Comparison of ENCODE assay signal across 21 cellular contexts in genomic region chr17:75819723-75820410, GRCh38. TPM values are rescaled to one million over a fixed set of nuclear protein-coding genes. Genes with fewer than 3 reads are reported as not detected.
DNase-seq lines count a peak whose midpoint lies in the region; ATAC-seq and TF ChIP-seq lines count a peak whose summit lies in the region.
"Had no signal": no experiment of that assay in that cellular context is flagged by ENCODE, and none has a peak within 500 bp of the region (broad histone marks: within the 10 kb centered on the region; RNA-seq: fewer than 3 reads in every experiment).

No MANE protein-coding gene starts in this region.

- ATAC-seq in GM21786 (IDR thresholded peaks at IDR 0.05; ENCODE audit: unreplicated experiment) (no peak), HG03378 (IDR thresholded peaks at IDR 0.05; ENCODE audit: unreplicated experiment) (no peak)
- ATAC-seq: GM23338 had no signal

- H3K27ac ChIP-seq in RWPE1 (peak overlapping the region; percentile 71), osteoblast (ENCODE audit: low read depth, low read length) (no peak overlapping the region)
- H3K27ac ChIP-seq: KMS-11 had no signal

- no peaks in the 10 kb centered on the region for H3K9me3 ChIP-seq in osteoblast (ENCODE audit: low read depth, low read length)
- H3K9me3 ChIP-seq: BE2C, Caco-2 had no signal

- POLR2A ChIA-PET in RWPE1 (lab: Yijun Ruan, JAX; ENCODE audit: low non-redundant PET) = no interaction called here

- H3K4me3 ChIP-seq in H7 (ENCODE audit: insufficient read depth, low read depth, low read length) = no peak overlapping the region
- H3K4me3 ChIP-seq in osteoblast (ENCODE audit: insufficient read depth, low read length) = no peak overlapping the region
- H3K4me3 ChIP-seq: GM23338 had no signal

- peaks cover 6% of the 10 kb centered on the region for H3K4me1 ChIP-seq in osteoblast (ENCODE audit: insufficient read depth, low read length)
- H3K4me1 ChIP-seq: Caco-2 had no signal

- DNase-seq in H7 (peak; percentile 57), RWPE1 (ENCODE audit: low spot score) (no peak), epidermal melanocyte (ENCODE audit: insufficient read length, low spot score) (peak; percentile 11), osteoblast (ENCODE audit: insufficient read length, low spot score, missing footprints) (peak; percentile 50), SHP77 (lab: John Stamatoyannopoulos, UW) (no peak)
- no peak for DNase-seq in stimulated activated CD4-positive, alpha-beta T cell treated with anti-CD3 and anti-CD28 coated beads, Interleukin-2, amount 100 ng/mL, for 24 hours
- DNase-seq: BE2C; Caco-2; CD4-positive, alpha-beta T cell; DMS153; GF-D8; NCI-H1417 treated with DMSO at 0.1 percent for 48 hours; NCI-H187 treated with DMSO at 0.1 percent for 48 hours; NCI-H345; NCI-H524 treated with DMSO at 0.1 percent for 48 hours; SIG-M5 had no signal

- H3K36me3 ChIP-seq in H7 (replicated peaks; ENCODE audit: control insufficient read depth, insufficient read depth, low read length) (peaks cover 49% of the 10 kb centered on the region), osteoblast (ENCODE audit: insufficient read depth, low read length) (peaks cover 49% of the 10 kb centered on the region)

- H3K4me2 ChIP-seq in osteoblast (ENCODE audit: insufficient read depth, low read length) = no peak overlapping the region
- H3K4me2 ChIP-seq: GM23338, KMS-11 had no signal

- H2AFZ ChIP-seq in osteoblast (ENCODE audit: low read length) = no peak overlapping the region
- H2AFZ ChIP-seq: GM23338 had no signal

- CTCF ChIA-PET in RWPE1 (lab: Yijun Ruan, JAX) = no interaction called here

- no peak for TF ChIP-seq CTCF in RWPE1 (conservative IDR thresholded peaks at IDR 0.05; ENCODE audit: low read depth)
- no peak for TF ChIP-seq CTCF in osteoblast (IDR thresholded peaks at IDR 0.05; ENCODE audit: extremely low read depth, low read depth, low read length)

- H3K79me2 ChIP-seq in osteoblast (ENCODE audit: insufficient read depth, low read length) = no peaks in the 10 kb centered on the region

- no peaks in the 10 kb centered on the region for H3K27me3 ChIP-seq in H7 (ENCODE audit: control insufficient read depth, insufficient read depth, low read length)
- H3K27me3 ChIP-seq in osteoblast (ENCODE audit: insufficient read depth, low read length) = no peaks in the 10 kb centered on the region
- H3K27me3 ChIP-seq: BE2C had no signal

- H4K20me1 ChIP-seq in osteoblast (ENCODE audit: insufficient read depth, low read length) = no peaks in the 10 kb centered on the region

RNA-seq across cellular contexts. Expression of gene UNC13D, which starts 24.3 kb away (rescaled TPM):
- total RNA-seq in H7 (2014; rRNA removed; shearing (Covaris generic)) = 4.2 and 7.2 TPM in 2 replicates
- 1.1 and 2.1 TPM in 2 replicates for total RNA-seq in osteoblast
- total RNA-seq: RPMI7951 had no signal

RNA-seq across cellular contexts. Expression of gene UNK, which starts 35.3 kb away (rescaled TPM):
- 17.9 and 21.7 TPM in 2 replicates for total RNA-seq in H7 (2014; rRNA removed; shearing (Covaris generic))
- 18.5 and 23.6 TPM in 2 replicates for total RNA-seq in osteoblast

RNA-seq across cellular contexts. Expression of gene WBP2, which starts 35.3 kb away (rescaled TPM):
- 44.8 and 48.2 TPM in 2 replicates for total RNA-seq in H7 (2014; rRNA removed; shearing (Covaris generic))
- total RNA-seq in osteoblast = 31.1 and 38.3 TPM in 2 replicates

RNA-seq across cellular contexts. Expression of gene GALK1, which starts 54.9 kb away (rescaled TPM):
- 43.4 and 47.2 TPM in 2 replicates for total RNA-seq in H7 (2014; rRNA removed; shearing (Covaris generic))
- total RNA-seq in osteoblast = 25.3 and 27.7 TPM in 2 replicates

RNA-seq across cellular contexts. Expression of gene TRIM47, which starts 58.5 kb away (rescaled TPM):
- 8.5 and 14.1 TPM in 2 replicates for total RNA-seq in H7 (2014; rRNA removed; shearing (Covaris generic))
- total RNA-seq in osteoblast = 21.7 and 22.4 TPM in 2 replicates

Comparison
In these comparisons a context has a peak if more than half of its experiments do, and no peak if none do; other contexts are left out.
1. DNase-seq: peak in H7 (single experiment), epidermal melanocyte (single experiment) and osteoblast (single experiment); none in RWPE1 (single experiment), SHP77 (0 of 2) and stimulated activated CD4-positive, alpha-beta T cell treated with anti-CD3 and anti-CD28 coated beads, Interleukin-2, amount 100 ng/mL, for 24 hours (0 of 2).